8 cellular contexts compared by ENCODE assay signal in the genomic region with DNA sequence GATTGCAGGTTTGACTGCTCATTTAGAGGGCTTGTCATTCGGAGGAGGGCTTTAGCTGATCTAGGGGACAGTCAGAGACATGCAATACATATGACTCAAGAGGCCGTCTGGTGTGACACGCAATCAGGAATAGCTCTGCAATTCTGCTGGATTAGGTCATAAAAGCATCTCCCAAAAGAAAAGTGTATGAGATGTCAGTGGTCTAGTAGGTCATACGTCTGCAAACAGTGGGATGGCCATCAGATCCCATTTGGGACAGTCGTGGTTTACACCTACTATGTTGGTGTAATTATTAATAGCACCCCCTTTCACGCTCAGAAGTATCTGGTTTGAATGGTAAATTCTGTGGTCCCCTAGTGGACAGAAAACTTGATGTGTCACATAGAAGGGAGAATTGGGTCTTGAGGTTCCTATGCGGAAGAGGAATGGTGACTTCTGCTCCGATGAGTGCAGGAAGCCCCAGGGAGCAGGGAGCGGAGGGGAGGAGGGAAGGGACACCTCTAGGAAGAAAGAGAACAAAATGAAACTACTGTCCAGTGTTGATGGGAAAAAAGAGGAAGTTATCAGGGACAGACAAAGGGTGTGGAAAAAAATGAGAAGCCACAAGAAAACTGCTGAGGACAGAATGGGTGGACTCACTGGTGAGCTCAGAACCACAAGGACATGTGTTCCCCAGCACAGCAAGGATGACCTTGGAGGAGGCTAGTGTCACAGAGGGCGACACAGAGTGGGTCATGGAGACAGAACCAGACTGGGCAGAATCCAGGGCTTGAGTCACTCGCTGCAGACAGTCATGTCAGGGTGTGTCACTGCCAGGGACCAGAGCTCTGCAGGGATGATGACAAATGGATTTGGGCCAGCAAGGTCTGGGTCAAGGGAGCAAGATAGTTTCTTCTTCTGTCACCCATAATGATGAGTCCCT.
DNase-seq lines count a peak whose midpoint lies in the region; ATAC-seq and TF ChIP-seq lines count a peak whose summit lies in the region.

No MANE protein-coding gene starts in this region.

- H3K4me1 ChIP-seq in Loucy (ENCODE audit: insufficient read depth, low read length, poor library complexity, severe bottlenecking) (peaks cover 72% of the 10 kb centered on the region), neutrophil (ENCODE audit: control insufficient read depth in 1 of 2, insufficient read depth in 1 of 2, low read depth in 1 of 2, low read length in 1 of 2) (peaks cover 56 to 74% of the 10 kb centered on the region in 2 experiments)

- H3K4me3 ChIP-seq in Loucy (ENCODE audit: low read length, poor library complexity, severe bottlenecking) (no peak overlapping the region), choroid plexus epithelial cell (ENCODE audit: low read depth, low read length) (no peak overlapping the region), neutrophil (ENCODE audit: low read depth in 1 of 2, low read length in 1 of 2) (peak overlapping the region; percentile 35 to 51)

- H3K9me3 ChIP-seq in Loucy (ENCODE audit: insufficient read depth, low read depth, low read length) (no peaks in the 10 kb centered on the region), neutrophil (no peaks in the 10 kb centered on the region)

- no peaks in the 10 kb centered on the region for H3K9me2 ChIP-seq in Loucy (replicated peaks; ENCODE audit: low read depth, low read length)

- peak; percentile 72 for DNase-seq in CMK (ENCODE audit: low read depth)
- peak; percentile 23 for DNase-seq in choroid plexus epithelial cell (ENCODE audit: low read depth)
- no peak for DNase-seq in activated naive CD4-positive, alpha-beta T cell treated with anti-CD3 and anti-CD28 coated beads, Interleukin-2, amount 50 U/mL, for 16 hours
- DNase-seq in NCI-H2227 treated with DMSO at 0.1 percent for 48 hours (lab: John Stamatoyannopoulos, UW), result no peak
- DNase-seq in NCI-H82 (lab: John Stamatoyannopoulos, UW), result no peak

- peak overlapping the region; percentile 86 for H3K27ac ChIP-seq in neutrophil

- ATAC-seq in GM19395 (IDR thresholded peaks at IDR 0.05; ENCODE audit: unreplicated experiment), result peak; percentile 52

- H2AFZ ChIP-seq in Loucy (ENCODE audit: low read length), result 0 out of 2 replicates have a peak overlapping the region, but pooled peaks have one; percentile 29

- H3F3A ChIP-seq in Loucy (ENCODE audit: low read depth), result peaks cover 5% of the 10 kb centered on the region; the same call in 1 of the 2 replicates

- H3K27me3 ChIP-seq in Loucy (ENCODE audit: insufficient read depth, low read length, poor library complexity, severe bottlenecking) (no peaks in the 10 kb centered on the region), neutrophil (no peaks in the 10 kb centered on the region)

- no peaks in the 10 kb centered on the region for H4K20me1 ChIP-seq in Loucy (ENCODE audit: insufficient read depth, low read length, poor library complexity, severe bottlenecking)

- no peaks in the 10 kb centered on the region for H3K79me2 ChIP-seq in Loucy (ENCODE audit: insufficient read depth, low read length)

- peak overlapping the region; percentile 19 for H3K4me2 ChIP-seq in Loucy (ENCODE audit: low read depth, low read length, poor library complexity, severe bottlenecking)

- H3K9ac ChIP-seq in Loucy (ENCODE audit: low read depth, low read length, poor library complexity, severe bottlenecking), result no peak overlapping the region

- TF ChIP-seq CTCF in Loucy (conservative IDR thresholded peaks at IDR 0.05; ENCODE audit: low read length), result peak; percentile 51
- TF ChIP-seq CTCF in choroid plexus epithelial cell (conservative IDR thresholded peaks at IDR 0.05; ENCODE audit: low read depth, low read length), result no peak
- peak; percentile 17 for TF ChIP-seq CTCF in neutrophil (IDR thresholded peaks at IDR 0.05)

- H3K36me3 ChIP-seq in Loucy (ENCODE audit: insufficient read depth, low read length), result no peaks in the 10 kb centered on the region
- H3K36me3 ChIP-seq in neutrophil, result no peaks in the 10 kb centered on the region

Comparison
In these comparisons a context has a peak if more than half of its experiments do, and no peak if none do; other contexts are left out.
1. DNase-seq: peak in CMK (single experiment) and choroid plexus epithelial cell (single experiment); none in activated naive CD4-positive, alpha-beta T cell treated with anti-CD3 and anti-CD28 coated beads, Interleukin-2, amount 50 U/mL, for 16 hours (single experiment), NCI-H2227 treated with DMSO at 0.1 percent for 48 hours (single experiment) and NCI-H82 (single experiment).
2. H3K4me3 ChIP-seq: peak in neutrophil (2 of 2); none in Loucy (single experiment) and choroid plexus epithelial cell (single experiment).